8 cellular contexts compared by ENCODE assay signal in the genomic region with DNA sequence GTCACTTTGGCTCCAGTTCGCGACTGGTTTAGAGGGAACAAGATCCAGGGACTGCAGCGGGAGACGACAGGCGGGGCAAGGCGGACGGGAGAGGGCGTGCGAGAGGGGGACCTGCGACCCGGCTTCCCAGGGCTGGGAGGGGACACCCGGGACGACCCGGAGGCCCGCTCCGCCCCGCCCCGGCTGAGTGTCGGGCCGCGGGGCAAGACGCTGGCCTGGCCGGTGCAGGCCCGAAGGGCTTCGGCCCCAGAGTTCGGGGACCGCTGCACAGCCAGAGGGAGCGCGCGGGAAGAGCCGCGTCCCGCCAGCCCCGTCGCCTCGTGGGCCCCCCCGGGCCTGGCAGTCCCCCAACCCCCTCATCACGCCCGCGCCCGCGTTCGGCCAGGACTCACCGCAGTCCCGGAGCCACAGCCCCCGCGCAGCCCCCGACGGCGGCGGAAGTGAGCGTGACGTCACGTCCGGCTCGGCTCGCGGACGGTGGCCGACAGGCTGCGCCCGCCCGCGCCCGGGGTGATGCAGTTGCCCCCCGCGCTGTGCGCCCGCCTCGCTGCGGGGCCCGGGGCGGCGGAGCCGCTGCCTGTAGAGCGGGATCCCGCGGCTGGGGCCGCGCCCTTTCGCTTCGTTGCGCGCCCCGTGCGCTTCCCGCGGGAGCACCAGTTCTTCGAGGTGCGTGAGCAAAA. TPM values are rescaled to one million over a fixed set of nuclear protein-coding genes. Genes with fewer than 3 reads are reported as not detected.
A peak's percentile ranks its signal among the peaks of the same experiment; 100 is the strongest.
DNase-seq lines count a peak whose midpoint lies in the region; ATAC-seq and TF ChIP-seq lines count a peak whose summit lies in the region.

A gene with protein sequence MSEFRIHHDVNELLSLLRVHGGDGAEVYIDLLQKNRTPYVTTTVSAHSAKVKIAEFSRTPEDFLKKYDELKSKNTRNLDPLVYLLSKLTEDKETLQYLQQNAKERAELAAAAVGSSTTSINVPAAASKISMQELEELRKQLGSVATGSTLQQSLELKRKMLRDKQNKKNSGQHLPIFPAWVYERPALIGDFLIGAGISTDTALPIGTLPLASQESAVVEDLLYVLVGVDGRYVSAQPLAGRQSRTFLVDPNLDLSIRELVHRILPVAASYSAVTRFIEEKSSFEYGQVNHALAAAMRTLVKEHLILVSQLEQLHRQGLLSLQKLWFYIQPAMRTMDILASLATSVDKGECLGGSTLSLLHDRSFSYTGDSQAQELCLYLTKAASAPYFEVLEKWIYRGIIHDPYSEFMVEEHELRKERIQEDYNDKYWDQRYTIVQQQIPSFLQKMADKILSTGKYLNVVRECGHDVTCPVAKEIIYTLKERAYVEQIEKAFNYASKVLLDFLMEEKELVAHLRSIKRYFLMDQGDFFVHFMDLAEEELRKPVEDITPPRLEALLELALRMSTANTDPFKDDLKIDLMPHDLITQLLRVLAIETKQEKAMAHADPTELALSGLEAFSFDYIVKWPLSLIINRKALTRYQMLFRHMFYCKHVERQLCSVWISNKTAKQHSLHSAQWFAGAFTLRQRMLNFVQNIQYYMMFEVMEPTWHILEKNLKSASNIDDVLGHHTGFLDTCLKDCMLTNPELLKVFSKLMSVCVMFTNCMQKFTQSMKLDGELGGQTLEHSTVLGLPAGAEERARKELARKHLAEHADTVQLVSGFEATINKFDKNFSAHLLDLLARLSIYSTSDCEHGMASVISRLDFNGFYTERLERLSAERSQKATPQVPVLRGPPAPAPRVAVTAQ (minus strand): TSS at position 442 of the 680 bp plus-strand sequence. CDS start 5,931 bp downstream, outside the sequence.
A gene with protein sequence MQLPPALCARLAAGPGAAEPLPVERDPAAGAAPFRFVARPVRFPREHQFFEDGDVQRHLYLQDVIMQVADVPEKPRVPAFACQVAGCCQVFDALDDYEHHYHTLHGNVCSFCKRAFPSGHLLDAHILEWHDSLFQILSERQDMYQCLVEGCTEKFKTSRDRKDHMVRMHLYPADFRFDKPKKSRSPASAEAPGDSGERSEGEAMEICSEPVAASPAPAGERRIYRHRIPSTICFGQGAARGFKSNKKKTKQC (plus strand): TSS at position 484 of the 680 bp plus-strand sequence. CDS start 30 bp downstream, at position 514.

- peak in 1 of 3 experiments; percentile 40 for TF ChIP-seq CTCF in esophagus muscularis mucosa (IDR thresholded peaks at IDR 0.05)

- peaks cover 18% of the 10 kb centered on the region for H3K4me1 ChIP-seq in CD8-positive, alpha-beta memory T cell (ENCODE audit: insufficient read depth, low read length)
- peaks cover 15 to 51% (median 49%) of the 10 kb centered on the region in 4 donors for H3K4me1 ChIP-seq in esophagus muscularis mucosa

- 0% methylated on average over 23 of the region's 90 CpGs for WGBS in esophagus muscularis mucosa

- H3K4me3 Mint-ChIP-seq in CD8-positive, alpha-beta memory T cell = peak within 1 kb of the TSS; percentile 94 to 99 (median 99)
- H3K4me3 Mint-ChIP-seq in activated T-cell treated with anti-CD3 and anti-CD28 coated beads, Interleukin-2, amount 50 U/mL, for 4 hours = peak within 1 kb of the TSS; percentile 99

- H3K36me3 Mint-ChIP-seq in CD8-positive, alpha-beta memory T cell = peaks cover 0 to 60% (median 6%) of the 10 kb centered on the region in 3 donors
- H3K36me3 Mint-ChIP-seq in activated T-cell treated with anti-CD3 and anti-CD28 coated beads, Interleukin-2, amount 50 U/mL, for 4 hours (ENCODE audit: insufficient read depth) = peaks cover 13% of the 10 kb centered on the region

- no peaks in the 10 kb centered on the region for H3K27me3 ChIP-seq in CD8-positive, alpha-beta memory T cell (ENCODE audit: insufficient read depth, low read length, poor library complexity, severe bottlenecking)
- H3K27me3 ChIP-seq in esophagus muscularis mucosa = no peaks in the 10 kb centered on the region

- H3K9me3 ChIP-seq in CD8-positive, alpha-beta memory T cell (ENCODE audit: low read length) = no peaks in the 10 kb centered on the region
- no peaks in the 10 kb centered on the region for H3K9me3 ChIP-seq in esophagus muscularis mucosa

- H3K27me3 Mint-ChIP-seq in CD8-positive, alpha-beta memory T cell = peaks cover 0 to 7% of the 10 kb centered on the region in 2 donors
- no peaks in the 10 kb centered on the region for H3K27me3 Mint-ChIP-seq in activated T-cell treated with anti-CD3 and anti-CD28 coated beads, Interleukin-2, amount 50 U/mL, for 4 hours (ENCODE audit: low read depth)

- peak; percentile 85 to 95 (median 94) for DNase-seq in CD8-positive, alpha-beta memory T cell
- DNase-seq in activated T-cell treated with anti-CD3 and anti-CD28 coated beads, Interleukin-2, amount 50 U/mL, for 4 hours = peak; percentile 88
- peak; percentile 94 for DNase-seq in esophagus muscularis mucosa (ENCODE audit: extremely low spot score)
- peak; percentile 83 for DNase-seq in myocyte (ENCODE audit: low read depth)
- peak; percentile 75 to 89 for DNase-seq in stimulated activated CD8-positive, alpha-beta memory T cell treated with anti-CD3 and anti-CD28 coated beads, Interleukin-7, amount 100 ng/mL, for 48 hours (ENCODE audit: extremely low read depth in 1 of 2, low read depth in 1 of 2)

- H3K36me3 ChIP-seq in CD8-positive, alpha-beta memory T cell (ENCODE audit: insufficient read depth, low read length) = peaks cover 17% of the 10 kb centered on the region
- H3K36me3 ChIP-seq in esophagus muscularis mucosa = peaks cover 10 to 53% (median 37%) of the 10 kb centered on the region in 4 donors

- ATAC-seq in GM19395 (IDR thresholded peaks at IDR 0.05; ENCODE audit: unreplicated experiment) = peak; percentile 80
- peak; percentile 66 for ATAC-seq in HG03521 (IDR thresholded peaks at IDR 0.05; ENCODE audit: unreplicated experiment)
- ATAC-seq in activated T-cell treated with anti-CD3 and anti-CD28 coated beads, Interleukin-2, amount 50 U/mL, for 4 hours = peak; percentile 78 to 79

- H3K27ac ChIP-seq in CD8-positive, alpha-beta memory T cell (ENCODE audit: low read depth, low read length) = peak within 1 kb of the TSS; percentile 99
- H3K27ac ChIP-seq in esophagus muscularis mucosa (replicated peaks in 1 of 4) = peak within 1 kb of the TSS; percentile 94 to 98 (median 96)

- TF ChIP-seq EP300 in esophagus muscularis mucosa (IDR thresholded peaks at IDR 0.05) = no peak

- peaks cover 0 to 3% (median 2%) of the 10 kb centered on the region in 5 donors for H3K9me3 Mint-ChIP-seq in CD8-positive, alpha-beta memory T cell
- no peaks in the 10 kb centered on the region for H3K9me3 Mint-ChIP-seq in activated T-cell treated with anti-CD3 and anti-CD28 coated beads, Interleukin-2, amount 50 U/mL, for 4 hours

- intact Hi-C loops in esophagus muscularis mucosa (cut with DNase I) = no loop called here

- H3K4me1 Mint-ChIP-seq in CD8-positive, alpha-beta memory T cell = peaks cover 29 to 41% (median 30%) of the 10 kb centered on the region in 3 donors
- H3K4me1 Mint-ChIP-seq in activated T-cell treated with anti-CD3 and anti-CD28 coated beads, Interleukin-2, amount 50 U/mL, for 4 hours (ENCODE audit: low read depth) = peaks cover 33% of the 10 kb centered on the region

- peak within 1 kb of the TSS; percentile 98 to 100 (median 100) for H3K27ac Mint-ChIP-seq in CD8-positive, alpha-beta memory T cell

- POLR2A ChIA-PET in CD8-positive, alpha-beta memory T cell (lab: Charles Lee) = interaction anchor here (1.4 to 1.5 kb wide), 2 partner anchors 30 to 32 kb away, joined by 5 to 6 read pairs; a partner anchor contains a TSS

- peak; percentile 51 for TF ChIP-seq POLR2A in esophagus muscularis mucosa (IDR thresholded peaks at IDR 0.05; ENCODE audit: low read depth)

- H3K4me3 ChIP-seq in CD8-positive, alpha-beta memory T cell (ENCODE audit: low read length) = peak within 1 kb of the TSS; percentile 88
- H3K4me3 ChIP-seq in esophagus muscularis mucosa = peak within 1 kb of the TSS; percentile 90 to 100 (median 96)

- CTCF ChIA-PET in CD8-positive, alpha-beta memory T cell (lab: Charles Lee) = interaction anchor here (0.9 to 2.5 kb wide), 15 partner anchors 10 to 80 kb away, joined by 3 to 28 read pairs (median 4); a partner anchor contains a TSS

TF ChIP-seq in PFSK-1, 5 proteins besides CTCF, POLR2A, EP300 and RAD21 (continues in another document):
- peak; percentile 47; the same call in 1 of the 2 replicates for TF ChIP-seq TAF1 (IDR thresholded peaks at IDR 0.05; ENCODE audit: borderline replicate concordance, insufficient read depth, low read length)

RNA-seq across cellular contexts. Expression of the first gene that starts in this region (rescaled TPM):
- 10 to 100 TPM; 67.9 to 68.1 TPM for total RNA-seq in CD8-positive, alpha-beta memory T cell
- 39.9 TPM for polyA plus RNA-seq in CD8-positive, alpha-beta memory T cell
- polyA plus RNA-seq in PFSK-1 (2012; ENCODE audit: insufficient read length, low read depth) = 40.1 TPM
- 10 to 100 TPM; 59.6 to 67.9 (median 62.6) TPM for total RNA-seq in activated T-cell treated with anti-CD3 and anti-CD28 coated beads, Interleukin-2, amount 50 U/mL, for 4 hours
- 10 to 100 TPM; 30.2 to 54.4 (median 39.0) TPM for total RNA-seq in esophagus muscularis mucosa
- 66.3 and 71.5 TPM in 2 replicates for total RNA-seq in myocyte
- polyA plus RNA-seq in myocyte (2012) = 69.2 TPM

RNA-seq across cellular contexts. Expression of the second gene that starts in this region (rescaled TPM):
- total RNA-seq in CD8-positive, alpha-beta memory T cell = 10 to 100 TPM; 82.2 to 83.2 TPM
- 90.8 TPM for polyA plus RNA-seq in CD8-positive, alpha-beta memory T cell
- 48.9 TPM for polyA plus RNA-seq in PFSK-1 (2012; ENCODE audit: insufficient read length, low read depth)
- 100 to 1,000 TPM in 1 of 3 donors, 10 to 100 TPM in 2; 84.4 to 117 (median 97.3) TPM for total RNA-seq in activated T-cell treated with anti-CD3 and anti-CD28 coated beads, Interleukin-2, amount 50 U/mL, for 4 hours
- 10 to 100 TPM; 22.9 to 34.8 (median 33.0) TPM for total RNA-seq in esophagus muscularis mucosa
- 25.3 and 25.8 TPM in 2 replicates for total RNA-seq in myocyte
- polyA plus RNA-seq in myocyte (2012) = 24.1 TPM

Comparison
In these comparisons a context has a peak if more than half of its experiments do, and no peak if none do; other contexts are left out.
1. Peak in every context shown above with its lines: DNase-seq, ATAC-seq, H3K4me3 ChIP-seq and H3K27ac ChIP-seq.